1 cellular context compared by ENCODE assay signal in genomic region chr2:62192811-62193210, GRCh38.
TF ChIP-seq lines count a peak whose summit lies in the region.

No MANE protein-coding gene starts in this region.

TF ChIP-seq in K562, 482 proteins besides CTCF, POLR2A, EP300 and RAD21 (continued from another document):
- TF ChIP-seq USF1 (CRISPR knock-in tag; IDR thresholded peaks at IDR 0.05): no peak
- no peak for TF ChIP-seq HDAC1 (IDR thresholded peaks at IDR 0.05)
TF ChIP-seq in K562: peak in this region for 0.
